In genomic region chr19:4473011-4473410, GRCh38 we compare ENCODE assay signal across 9 cellular contexts. TPM values are rescaled to one million over a fixed set of nuclear protein-coding genes. Genes with fewer than 3 reads are reported as not detected.
DNase-seq lines count a peak whose midpoint lies in the region; ATAC-seq and TF ChIP-seq lines count a peak whose summit lies in the region.
"Had no signal": no experiment of that assay in that cellular context is flagged by ENCODE, and none has a peak within 500 bp of the region (broad histone marks: within the 10 kb centered on the region; RNA-seq: fewer than 3 reads in every experiment).

No MANE protein-coding gene starts in this region.

- intact Hi-C loops in left ventricle myocardium inferior (cut with micrococcal nuclease), result no loop called here
- intact Hi-C loops in left cardiac atrium (cut with DNase I), result no loop called here
- intact Hi-C loops in MCF 10A (cut with micrococcal nuclease), result no loop called here
- intact Hi-C loops in uterus (cut with DNase I; ENCODE audit: low total_unique reads), result no loop called here

- H3K36me3 ChIP-seq in left ventricle myocardium inferior (peaks cover 24% of the 10 kb centered on the region), uterus (no peaks in the 10 kb centered on the region)

- BruUV-seq in MCF 10A (replicated peaks; lab: Mats Ljungman, UMichigan), result no TSS peak

- no peaks in the 10 kb centered on the region for H3K27me3 ChIP-seq in left ventricle myocardium inferior (ENCODE audit: low read depth)
- H3K27me3 ChIP-seq in mononuclear cell (ENCODE audit: insufficient read depth, low read length), result no peaks in the 10 kb centered on the region
- no peaks in the 10 kb centered on the region for H3K27me3 ChIP-seq in uterus

- no peak for TF ChIP-seq POLR2A in uterus (IDR thresholded peaks at IDR 0.05)

- H3K27ac Mint-ChIP-seq in MCF 10A (ENCODE audit: low read depth, unreplicated experiment), result peak overlapping the region; percentile 64

- DNase-seq in left ventricle myocardium inferior (no peak), left cardiac atrium (no peak), MCF 10A (ENCODE audit: unreplicated experiment) (no peak), uterus (no peak)
- DNase-seq: activated gamma-delta T cell had no signal

- no peaks in the 10 kb centered on the region for H3K27me3 Mint-ChIP-seq in MCF 10A (ENCODE audit: insufficient read depth, unreplicated experiment)

- H3K9me3 ChIP-seq in left ventricle myocardium inferior (replicated peaks) (no peaks in the 10 kb centered on the region), mononuclear cell (ENCODE audit: low read depth, low read length) (no peaks in the 10 kb centered on the region), uterus (no peaks in the 10 kb centered on the region)

- ATAC-seq in left cardiac atrium, result no peak
- ATAC-seq in GM21529 (IDR thresholded peaks at IDR 0.05; ENCODE audit: unreplicated experiment), result no peak
- ATAC-seq in HG03097 (IDR thresholded peaks at IDR 0.05; ENCODE audit: low FRiP score, unreplicated experiment), result no peak
- ATAC-seq in HG03460 (IDR thresholded peaks at IDR 0.05; ENCODE audit: unreplicated experiment), result no peak

- POLR2A ChIA-PET in MCF 10A (lab: Yijun Ruan, JAX), result interaction anchor here (0.6 to 7.6 kb wide), 4 partner anchors 16 to 130 kb away, joined by 3 to 67 read pairs (median 4); partner anchors contain the start of gene UBXN6

- H3K4me3 Mint-ChIP-seq in MCF 10A (ENCODE audit: unreplicated experiment), result no peak overlapping the region

- CTCF ChIA-PET in MCF 10A (lab: Yijun Ruan, JAX), result interaction anchor here (1.4 kb wide), 1 partner anchor 52 kb away, joined by 3 read pairs; no protein-coding TSS in a partner anchor

- H3K27ac ChIP-seq in left ventricle myocardium inferior (replicated peaks), result peak overlapping the region; percentile 93
- H3K27ac ChIP-seq in uterus, result peak overlapping the region; percentile 77 to 80

- H3K4me1 ChIP-seq in left ventricle myocardium inferior (peaks cover 35% of the 10 kb centered on the region), mononuclear cell (ENCODE audit: insufficient read depth, low read length) (peaks cover 28% of the 10 kb centered on the region), uterus (peaks cover 0 to 9% of the 10 kb centered on the region in 2 donors)

- peaks cover 20% of the 10 kb centered on the region for H3K36me3 Mint-ChIP-seq in MCF 10A (ENCODE audit: insufficient read depth, unreplicated experiment)

- no peaks in the 10 kb centered on the region for H3K9me3 Mint-ChIP-seq in MCF 10A (ENCODE audit: unreplicated experiment)

- H3K4me1 Mint-ChIP-seq in MCF 10A (ENCODE audit: insufficient read depth, unreplicated experiment), result peaks cover 20% of the 10 kb centered on the region

- H3K4me3 ChIP-seq in left ventricle myocardium inferior (peak overlapping the region; percentile 98), mononuclear cell (ENCODE audit: low read length) (peak overlapping the region; percentile 46), uterus (peak overlapping the region; percentile 68 to 77)

- no peak for TF ChIP-seq CTCF in left ventricle myocardium inferior (IDR thresholded peaks at IDR 0.05; ENCODE audit: borderline replicate concordance)
- no peak for TF ChIP-seq CTCF in MCF 10A (IDR thresholded peaks at IDR 0.05; ENCODE audit: unreplicated experiment)
- no peak for TF ChIP-seq CTCF in uterus (IDR thresholded peaks at IDR 0.05)

RNA-seq across cellular contexts. Expression of gene HDGFL2, which starts 0.9 kb away (rescaled TPM):
- total RNA-seq in left ventricle myocardium inferior (22.8 TPM), left cardiac atrium (10 to 100 TPM; 20.9 to 25.9 TPM), MCF 10A (2022) (46.3 and 53.8 TPM in 2 replicates), mononuclear cell (13.2 TPM), uterus (10 to 100 TPM in 3 of 4 donors, 1 to 10 TPM in 1; 8.5 to 65.8 (median 34.8) TPM)

RNA-seq across cellular contexts. Expression of gene UBXN6, which starts 15.4 kb away (rescaled TPM):
- 113 TPM for total RNA-seq in left ventricle myocardium inferior
- 100 to 1,000 TPM in 1 of 2 donors, 10 to 100 TPM in 1; 96.9 to 101 TPM for total RNA-seq in left cardiac atrium
- total RNA-seq in MCF 10A (2022), result 94.8 and 110 TPM in 2 replicates
- 53.4 TPM for total RNA-seq in mononuclear cell
- 100 to 1,000 TPM in 2 of 4 donors, 10 to 100 TPM in 2; 61.5 to 266 (median 90.0) TPM for total RNA-seq in uterus

RNA-seq across cellular contexts. Expression of gene PLIN4, which starts 45.3 kb away (rescaled TPM):
- total RNA-seq in left ventricle myocardium inferior (162 TPM), left cardiac atrium (100 to 1,000 TPM; 331 to 357 TPM), MCF 10A (2022) (1.4 and 1.8 TPM in 2 replicates), mononuclear cell (0.10 TPM), uterus (10 to 100 TPM in 3 of 4 donors, 1 to 10 TPM in 1; 7.9 to 78.3 (median 16.2) TPM)

Comparison
In these comparisons a context has a peak if more than half of its experiments do, and no peak if none do; other contexts are left out.
1. H3K4me3 ChIP-seq: peak in every context shown above with its lines; median percentile 98 in left ventricle myocardium inferior; 72 in uterus; 46 in mononuclear cell.